Comparison of ENCODE assay signal across 10 cellular contexts in genomic region chr21:25161571-25161970, GRCh38.
"Had no signal": no experiment of that assay in that cellular context is flagged by ENCODE, and none has a peak within 500 bp of the region (broad histone marks: within the 10 kb centered on the region; RNA-seq: fewer than 3 reads in every experiment).

No MANE protein-coding gene starts in this region.

- H3K4me1 ChIP-seq: HAP-1 had no signal

- H3K27ac Mint-ChIP-seq: GM23338, HFFc6 had no signal

- H3K4me2 ChIP-seq: GM23338 had no signal

- FAIRE-seq: H1, H54 had no signal

- H3K4me3 ChIP-seq: GM23248, GM23338, HAP-1 had no signal

- ATAC-seq: GM23338, HCT116 had no signal

- H3K4me1 Mint-ChIP-seq: GM23338 had no signal

- H3K9ac ChIP-seq: GM23248 had no signal

- DNase-seq: GM23248, GOT3, H7, HCEC 1CT, HFFc6 had no signal

- H3K4me3 Mint-ChIP-seq: GM23338, HFFc6 had no signal

- H2AFZ ChIP-seq: GM23248, GM23338 had no signal

- H3K9me3 ChIP-seq: HAP-1 had no signal

- H3K27ac ChIP-seq: GM23248 had no signal

- H3K36me3 ChIP-seq: HAP-1 had no signal
